In the genomic region with DNA sequence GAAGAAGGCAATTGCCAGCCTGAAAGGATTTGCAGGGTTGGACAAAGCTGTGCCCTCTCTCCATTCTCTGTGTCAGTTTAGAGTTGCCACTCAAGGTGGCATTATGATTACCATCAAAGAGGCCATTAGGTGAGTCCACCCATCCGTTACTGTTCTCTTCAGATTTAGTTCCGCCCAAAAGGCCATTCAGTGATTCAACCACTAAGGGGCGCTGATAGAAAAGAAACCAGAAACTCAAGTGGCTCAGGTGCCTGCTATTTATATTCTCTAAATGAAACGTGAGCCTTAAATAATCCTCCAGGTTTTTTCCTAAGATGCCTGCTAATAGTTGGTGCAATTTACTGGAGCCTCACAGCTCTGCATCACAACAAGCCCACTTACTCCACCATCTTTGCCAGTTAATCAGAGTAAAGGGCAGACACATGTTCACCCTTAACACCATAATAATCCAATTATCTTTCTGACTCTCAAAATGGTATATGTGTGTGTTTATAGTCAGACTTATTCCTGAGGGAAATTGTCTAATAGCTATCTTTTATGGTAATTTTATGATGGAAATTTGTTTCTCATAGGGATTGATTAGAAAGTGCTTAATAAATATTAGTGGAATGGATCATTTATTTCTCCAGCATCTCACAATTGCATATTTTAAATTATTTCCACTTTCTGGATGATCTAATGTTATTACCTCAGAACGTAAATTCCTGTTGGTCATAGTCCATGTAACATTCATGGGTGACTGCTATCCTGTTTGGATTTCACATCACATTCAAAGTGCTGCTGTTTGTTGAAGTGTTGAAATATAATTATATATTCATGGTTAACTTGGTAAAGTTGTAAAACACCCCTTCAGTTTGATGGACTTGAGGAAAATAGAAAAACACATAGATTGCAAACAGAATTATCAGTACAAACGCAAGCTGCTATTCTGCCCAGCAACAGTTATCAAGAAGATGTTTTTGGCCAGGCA, we compare ENCODE assay signal across 8 cellular contexts. TPM values are rescaled to one million over a fixed set of nuclear protein-coding genes. Genes with fewer than 3 reads are reported as not detected.
DNase-seq lines count a peak whose midpoint lies in the region; ATAC-seq, FAIRE-seq and TF ChIP-seq lines count a peak whose summit lies in the region.

No MANE protein-coding gene starts in this region.

- TF ChIP-seq CTCF in D721Med (IDR thresholded peaks at IDR 0.05; ENCODE audit: insufficient read depth, missing control alignments), result peak; percentile 68
- peak; percentile 74 for TF ChIP-seq CTCF in bronchial epithelial cell (IDR thresholded peaks at IDR 0.05; ENCODE audit: insufficient read depth, low read length, severe bottlenecking)

- no peak overlapping the region for H3K4me3 ChIP-seq in bronchial epithelial cell (ENCODE audit: low read depth, low read length)
- H3K4me3 ChIP-seq in MG63, result no peak overlapping the region

- ATAC-seq in left colon, result peak; percentile 94

- no peaks in the 10 kb centered on the region for H3K27me3 ChIP-seq in bronchial epithelial cell (ENCODE audit: control insufficient read depth, insufficient read depth, low read length)
- no peaks in the 10 kb centered on the region for H3K27me3 ChIP-seq in MG63

- H3K36me3 Mint-ChIP-seq in activated naive CD8-positive, alpha-beta T cell treated with anti-CD3 and anti-CD28 coated beads for 36 hours, result no peaks in the 10 kb centered on the region

- FAIRE-seq in D721Med (lab: Jason Lieb, UNC) (no peak), HTR-8/SVneo (lab: Jason Lieb, UNC) (no peak), bronchial epithelial cell (lab: Jason Lieb, UNC) (no peak)

- H3K36me3 ChIP-seq in bronchial epithelial cell (ENCODE audit: control insufficient read depth, insufficient read depth, low read length) (no peaks in the 10 kb centered on the region), MG63 (no peaks in the 10 kb centered on the region)

- no peaks in the 10 kb centered on the region for H3K9me3 Mint-ChIP-seq in activated naive CD8-positive, alpha-beta T cell treated with anti-CD3 and anti-CD28 coated beads for 36 hours

- intact Hi-C loops in left colon (cut with DNase I, micrococcal nuclease), result loop anchor here in 1 of 2 donors (10.0 kb wide), 1 partner anchor 222 kb away; no protein-coding TSS in a partner anchor

- DNase-seq in D721Med (ENCODE audit: insufficient read length, low spot score) (no peak), HTR-8/SVneo (ENCODE audit: insufficient read length, low spot score) (peak; percentile 57), NCI-H774 (lab: John Stamatoyannopoulos, UW) (peak; percentile 49), bronchial epithelial cell (ENCODE audit: low read depth) (peak; percentile 74), left colon (peak in 1 of 2 donors; percentile 35), MG63 (no peak)
- DNase-seq in activated effector memory CD4-positive, alpha-beta T cell treated with anti-CD3 and anti-CD28 coated beads, Interleukin-2, amount 50 U/mL, for 16 hours, result no peak
- DNase-seq in activated naive CD8-positive, alpha-beta T cell treated with anti-CD3 and anti-CD28 coated beads for 36 hours, result no peak

- no peaks in the 10 kb centered on the region for H3K4me1 Mint-ChIP-seq in activated naive CD8-positive, alpha-beta T cell treated with anti-CD3 and anti-CD28 coated beads for 36 hours

- no peaks in the 10 kb centered on the region for H3K27me3 Mint-ChIP-seq in activated naive CD8-positive, alpha-beta T cell treated with anti-CD3 and anti-CD28 coated beads for 36 hours

- no peak overlapping the region for H3K27ac Mint-ChIP-seq in activated naive CD8-positive, alpha-beta T cell treated with anti-CD3 and anti-CD28 coated beads for 36 hours

- H3K9me3 ChIP-seq in MG63, result no peaks in the 10 kb centered on the region

- no peak overlapping the region for H3K4me3 Mint-ChIP-seq in activated naive CD8-positive, alpha-beta T cell treated with anti-CD3 and anti-CD28 coated beads for 36 hours

RNA-seq across cellular contexts. Expression of a gene that starts 59.3 kb away (rescaled TPM):
- 13.7 and 16.9 TPM in 2 replicates for total RNA-seq in bronchial epithelial cell
- total RNA-seq in left colon, result 1 to 10 TPM; 8.1 to 9.0 TPM
- 10.8 and 17.3 TPM in 2 replicates for total RNA-seq in MG63 (2014; rRNA removed; shearing (Covaris generic); ENCODE audit: low replicate concordance)
- total RNA-seq in activated naive CD8-positive, alpha-beta T cell treated with anti-CD3 and anti-CD28 coated beads for 36 hours, result 10 to 100 TPM; 25.2 to 30.5 TPM

Comparison
In these comparisons a context has a peak if more than half of its experiments do, and no peak if none do; other contexts are left out.
1. DNase-seq: peak in HTR-8/SVneo (single experiment), NCI-H774 (single experiment) and bronchial epithelial cell (single experiment); none in D721Med (single experiment), activated effector memory CD4-positive, alpha-beta T cell treated with anti-CD3 and anti-CD28 coated beads, Interleukin-2, amount 50 U/mL, for 16 hours (single experiment), MG63 (single experiment) and activated naive CD8-positive, alpha-beta T cell treated with anti-CD3 and anti-CD28 coated beads for 36 hours (single experiment).